Comparison of ENCODE assay signal across 8 cellular contexts in the genomic region with DNA sequence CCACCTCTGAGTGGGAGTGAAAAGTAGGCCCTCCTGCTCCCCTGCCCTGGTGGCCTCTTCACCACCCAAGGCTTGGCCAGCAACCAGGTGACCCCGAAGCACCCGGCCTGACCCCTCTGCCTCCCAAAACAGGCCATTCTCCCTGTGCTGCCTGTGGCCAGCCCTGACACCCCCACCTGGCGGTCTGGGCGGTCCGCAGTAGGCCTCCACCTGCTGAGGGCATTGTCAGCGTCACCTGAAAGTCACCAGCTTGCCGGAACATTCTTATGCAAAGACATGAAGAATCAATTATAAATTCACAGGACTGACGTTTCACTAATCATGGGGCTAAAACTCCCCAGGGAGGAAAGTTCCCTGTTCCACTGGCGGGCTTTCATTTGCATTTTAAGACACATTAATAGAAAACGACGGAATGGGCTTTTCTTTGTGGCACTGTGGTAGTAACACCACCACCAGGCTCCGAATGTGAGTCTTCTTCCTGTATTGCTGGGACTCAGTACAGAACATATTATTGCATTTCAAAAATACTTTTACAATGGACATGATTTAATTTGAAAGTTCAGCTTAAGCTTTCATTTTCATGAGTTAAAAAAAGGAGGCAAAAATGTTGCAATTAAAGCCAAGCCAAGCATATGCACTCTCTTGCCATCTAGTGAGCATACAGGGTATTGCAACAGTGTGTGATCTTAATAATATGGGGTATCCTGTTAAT. TPM values are rescaled to one million over a fixed set of nuclear protein-coding genes. Genes with fewer than 3 reads are reported as not detected.
DNase-seq lines count a peak whose midpoint lies in the region; ATAC-seq, FAIRE-seq and TF ChIP-seq lines count a peak whose summit lies in the region.

No MANE protein-coding gene starts in this region.

- H3K9me3 Mint-ChIP-seq in activated CD4-positive, alpha-beta memory T cell treated with anti-CD3 and anti-CD28 coated beads, Interleukin-2, amount 10 ng/mL, durations not matched to agents 7 days and 5 days = no peaks in the 10 kb centered on the region

- peak; percentile 94 for TF ChIP-seq CTCF in D721Med (IDR thresholded peaks at IDR 0.05; ENCODE audit: insufficient read depth, missing control alignments)
- TF ChIP-seq CTCF in prostate gland (IDR thresholded peaks at IDR 0.05) = peak; percentile 84 to 95 (median 88)

- DNase-seq in D721Med (ENCODE audit: insufficient read length, low spot score) = peak; percentile 73
- peak; percentile 26 for DNase-seq in NCI-H2029 (lab: John Stamatoyannopoulos, UW)
- no peak for DNase-seq in activated CD4-positive, alpha-beta memory T cell treated with anti-CD3 and anti-CD28 coated beads, Interleukin-2, amount 10 ng/mL, durations not matched to agents 7 days and 5 days
- peak; percentile 76 for DNase-seq in germinal center (ENCODE audit: low spot score)
- DNase-seq in prostate gland (ENCODE audit: low spot score) = no peak
- no peak for DNase-seq in stimulated activated CD4-positive, alpha-beta T cell treated with anti-CD3 and anti-CD28 coated beads, Interleukin-4, amount 100 ng/mL, for 1 hour

- ATAC-seq in GM18868 (IDR thresholded peaks at IDR 0.05; ENCODE audit: unreplicated experiment) = peak; percentile 69
- peak; percentile 76 for ATAC-seq in HG02970 (IDR thresholded peaks at IDR 0.05; ENCODE audit: low FRiP score, unreplicated experiment)

- FAIRE-seq in D721Med (lab: Jason Lieb, UNC) = peak; percentile 58

- H3K36me3 Mint-ChIP-seq in activated CD4-positive, alpha-beta memory T cell treated with anti-CD3 and anti-CD28 coated beads, Interleukin-2, amount 10 ng/mL, durations not matched to agents 7 days and 5 days (ENCODE audit: low read depth) = peaks cover 9% of the 10 kb centered on the region

- CTCF ChIA-PET in activated CD4-positive, alpha-beta memory T cell treated with anti-CD3 and anti-CD28 coated beads, Interleukin-2, amount 10 ng/mL, durations not matched to agents 7 days and 5 days (lab: Charles Lee) = interaction anchor here (0.6 to 2.2 kb wide), 6 partner anchors 9 to 190 kb away, joined by 3 to 16 read pairs (median 5); no protein-coding TSS in a partner anchor

- peaks cover 0 to 16% of the 10 kb centered on the region in 2 donors for H3K36me3 ChIP-seq in prostate gland

- WGBS in prostate gland = 73% methylated on average over 12 of the region's 12 CpGs

- H3K4me1 Mint-ChIP-seq in activated CD4-positive, alpha-beta memory T cell treated with anti-CD3 and anti-CD28 coated beads, Interleukin-2, amount 10 ng/mL, durations not matched to agents 7 days and 5 days = peaks cover 10% of the 10 kb centered on the region

- no peaks in the 10 kb centered on the region for H3K27me3 Mint-ChIP-seq in activated CD4-positive, alpha-beta memory T cell treated with anti-CD3 and anti-CD28 coated beads, Interleukin-2, amount 10 ng/mL, durations not matched to agents 7 days and 5 days

- peak overlapping the region; percentile 49 for H3K27ac Mint-ChIP-seq in activated CD4-positive, alpha-beta memory T cell treated with anti-CD3 and anti-CD28 coated beads, Interleukin-2, amount 10 ng/mL, durations not matched to agents 7 days and 5 days

- H3K4me1 ChIP-seq in prostate gland (replicated peaks) = no peaks in the 10 kb centered on the region

- H3K27ac ChIP-seq in prostate gland = peak overlapping the region in 1 of 2 donors; percentile 27

- POLR2A ChIA-PET in activated CD4-positive, alpha-beta memory T cell treated with anti-CD3 and anti-CD28 coated beads, Interleukin-2, amount 10 ng/mL, durations not matched to agents 7 days and 5 days (lab: Charles Lee) = interaction anchor here (1.0 kb wide), 1 partner anchor 57 kb away, joined by 3 read pairs; no protein-coding TSS in a partner anchor

- no peak overlapping the region for H3K4me3 ChIP-seq in prostate gland

- intact Hi-C loops in prostate gland (cut with DNase I) = loop anchor here (5.0 kb wide), 1 partner anchor 115 kb away; the partner anchor contains the start of gene RPS7

- H3K4me3 Mint-ChIP-seq in activated CD4-positive, alpha-beta memory T cell treated with anti-CD3 and anti-CD28 coated beads, Interleukin-2, amount 10 ng/mL, durations not matched to agents 7 days and 5 days = no peak overlapping the region

- no peaks in the 10 kb centered on the region for H3K27me3 ChIP-seq in prostate gland (replicated peaks; ENCODE audit: insufficient read depth)

- H3K9me3 ChIP-seq in prostate gland = no peaks in the 10 kb centered on the region

- no peak for TF ChIP-seq POLR2A in prostate gland (IDR thresholded peaks at IDR 0.05)

RNA-seq across cellular contexts. Expression of gene ADI1, which starts 57.4 kb away (rescaled TPM):
- total RNA-seq in activated CD4-positive, alpha-beta memory T cell treated with anti-CD3 and anti-CD28 coated beads, Interleukin-2, amount 10 ng/mL, durations not matched to agents 7 days and 5 days = 10 to 100 TPM; 28.5 to 34.1 TPM
- 100 to 1,000 TPM in 1 of 2 donors, 10 to 100 TPM in 1; 81.7 to 270 TPM for total RNA-seq in prostate gland

Comparison
In these comparisons a context has a peak if more than half of its experiments do, and no peak if none do; other contexts are left out.
1. DNase-seq: peak in D721Med (single experiment), NCI-H2029 (single experiment) and germinal center (single experiment); none in activated CD4-positive, alpha-beta memory T cell treated with anti-CD3 and anti-CD28 coated beads, Interleukin-2, amount 10 ng/mL, durations not matched to agents 7 days and 5 days (single experiment), prostate gland (single experiment) and stimulated activated CD4-positive, alpha-beta T cell treated with anti-CD3 and anti-CD28 coated beads, Interleukin-4, amount 100 ng/mL, for 1 hour (single experiment).